Comparison of ENCODE assay signal across 1 cellular context in genomic region chr17:81000631-81001357, GRCh38.
TF ChIP-seq lines count a peak whose summit lies in the region.

No MANE protein-coding gene starts in this region.

TF ChIP-seq in A549, 52 proteins besides CTCF, POLR2A, EP300 and RAD21 (continued from another document):
- TF ChIP-seq ZSCAN20 (CRISPR knock-in tag; IDR thresholded peaks at IDR 0.05), result no peak
- no peak for TF ChIP-seq REST (IDR thresholded peaks at IDR 0.05)
- TF ChIP-seq MAZ (IDR thresholded peaks at IDR 0.05; ENCODE audit: borderline replicate concordance, low read depth, low read length), result no peak
- TF ChIP-seq ZC3H11A (IDR thresholded peaks at IDR 0.05), result no peak
- no peak for TF ChIP-seq NPAS2 (CRISPR knock-in tag; IDR thresholded peaks at IDR 0.05; ENCODE audit: borderline replicate concordance)
- no peak for TF ChIP-seq GATA3 (IDR thresholded peaks at IDR 0.05; ENCODE audit: borderline replicate concordance)
- no peak for TF ChIP-seq KDM5A (IDR thresholded peaks at IDR 0.05)
